10 cellular contexts compared by ENCODE assay signal in genomic region chr9:4742246-4742645, GRCh38. TPM values are rescaled to one million over a fixed set of nuclear protein-coding genes. Genes with fewer than 3 reads are reported as not detected.
A peak's percentile ranks its signal among the peaks of the same experiment; 100 is the strongest.
DNase-seq lines count a peak whose midpoint lies in the region; ATAC-seq and TF ChIP-seq lines count a peak whose summit lies in the region.
"Had no signal": no experiment of that assay in that cellular context is flagged by ENCODE, and none has a peak within 500 bp of the region (broad histone marks: within the 10 kb centered on the region; RNA-seq: fewer than 3 reads in every experiment).

No MANE protein-coding gene starts in this region.

- intact Hi-C loops in Right ventricle myocardium superior (cut with DNase I), result no loop called here
- intact Hi-C loops in breast epithelium (cut with DNase I; ENCODE audit: low total_unique reads), result no loop called here
- intact Hi-C loops in uterus (cut with DNase I; ENCODE audit: low total_unique reads), result loop anchor here (10.0 kb wide), 1 partner anchor 67 kb away; the partner anchor contains the start of gene CDC37L1

- H3K9me3 ChIP-seq in right atrium auricular region, result no peaks in the 10 kb centered on the region
- no peaks in the 10 kb centered on the region for H3K9me3 ChIP-seq in breast epithelium
- H3K9me3 ChIP-seq in mucosa of rectum (ENCODE audit: control insufficient read depth in 2 of 2, low read length in 2 of 2), result no peaks in the 10 kb centered on the region
- H3K9me3 ChIP-seq in uterus, result no peaks in the 10 kb centered on the region

- TF ChIP-seq CTCF in right atrium auricular region (IDR thresholded peaks at IDR 0.05), result no peak
- TF ChIP-seq CTCF in breast epithelium (IDR thresholded peaks at IDR 0.05), result no peak
- no peak for TF ChIP-seq CTCF in uterus (IDR thresholded peaks at IDR 0.05)

- H3K9ac ChIP-seq in mucosa of rectum (ENCODE audit: low read depth in 1 of 2, low read length in 2 of 2), result peak overlapping the region; percentile 81 to 99

- no peaks in the 10 kb centered on the region for H3K36me3 ChIP-seq in right atrium auricular region
- no peaks in the 10 kb centered on the region for H3K36me3 ChIP-seq in breast epithelium
- no peaks in the 10 kb centered on the region for H3K36me3 ChIP-seq in mucosa of rectum (ENCODE audit: control insufficient read depth in 2 of 2, insufficient read depth in 2 of 2, low read length in 2 of 2)
- H3K36me3 ChIP-seq in uterus, result no peaks in the 10 kb centered on the region

- H3K27ac ChIP-seq in right atrium auricular region (peak overlapping the region; percentile 94 to 97), breast epithelium (peak overlapping the region; percentile 94 to 98), mucosa of rectum (ENCODE audit: low read depth in 2 of 2, low read length in 2 of 2) (peak overlapping the region; percentile 97 to 99), uterus (peak overlapping the region; percentile 92 to 96)

- H3K4me3 ChIP-seq in right atrium auricular region (peak overlapping the region; percentile 87), breast epithelium (peak overlapping the region in 2 of 3 donors; percentile 76 to 87), mucosa of rectum (ENCODE audit: low read length in 2 of 2) (peak overlapping the region; percentile 87 to 93), uterus (no peak overlapping the region)

- no peak for DNase-seq in right atrium auricular region (ENCODE audit: low spot score)
- DNase-seq in Right ventricle myocardium superior, result no peak
- no peak for DNase-seq in breast epithelium (ENCODE audit: low spot score in 2 of 2)
- DNase-seq in uterus, result no peak
- DNase-seq in NCI-H69 (lab: John Stamatoyannopoulos, UW), result no peak
- DNase-seq in CD1c-positive myeloid dendritic cell (ENCODE audit: extremely low spot score), result no peak
- DNase-seq: kidney glomerular epithelial cell, NCI-H1105 treated with DMSO at 0.1 percent for 48 hours had no signal

- TF ChIP-seq POLR2A in breast epithelium (IDR thresholded peaks at IDR 0.05) (no peak), uterus (IDR thresholded peaks at IDR 0.05) (no peak)

- H3K4me1 ChIP-seq in right atrium auricular region (peaks cover 0 to 25% of the 10 kb centered on the region in 2 donors), breast epithelium (peaks cover 0 to 5% of the 10 kb centered on the region in 2 donors), mucosa of rectum (ENCODE audit: control insufficient read depth in 2 of 2, insufficient read depth in 2 of 2, low read length in 2 of 2) (peaks cover 6 to 13% of the 10 kb centered on the region in 2 donors), uterus (peaks cover 0 to 12% of the 10 kb centered on the region in 2 donors)

- H3K27me3 ChIP-seq in right atrium auricular region, result no peaks in the 10 kb centered on the region
- H3K27me3 ChIP-seq in breast epithelium, result no peaks in the 10 kb centered on the region
- H3K27me3 ChIP-seq in mucosa of rectum (ENCODE audit: control insufficient read depth in 2 of 2, insufficient read depth in 2 of 2, low read length in 2 of 2), result no peaks in the 10 kb centered on the region
- no peaks in the 10 kb centered on the region for H3K27me3 ChIP-seq in uterus

- ATAC-seq in Right ventricle myocardium superior (ENCODE audit: poor library complexity) (no peak), GM21390 (IDR thresholded peaks at IDR 0.05; ENCODE audit: unreplicated experiment) (no peak)

RNA-seq across cellular contexts. Expression of gene AK3, which starts 1.2 kb away (rescaled TPM):
- total RNA-seq in right atrium auricular region, result 100 to 1,000 TPM; 109 to 201 TPM
- total RNA-seq in Right ventricle myocardium superior, result 203 TPM
- 100 to 1,000 TPM in 1 of 3 donors, 10 to 100 TPM in 2; 80.3 to 123 (median 84.6) TPM for total RNA-seq in breast epithelium
- total RNA-seq in uterus, result 100 to 1,000 TPM in 1 of 4 donors, 10 to 100 TPM in 3; 57.9 to 129 (median 78.4) TPM

RNA-seq across cellular contexts. Expression of gene RCL1, which starts 50.5 kb away (rescaled TPM):
- total RNA-seq in right atrium auricular region (1 to 10 TPM; 7.2 to 8.6 TPM), Right ventricle myocardium superior (4.5 TPM), breast epithelium (100 to 1,000 TPM in 1 of 3 donors, 10 to 100 TPM in 2; 41.3 to 111 (median 46.7) TPM), uterus (10 to 100 TPM; 21.3 to 49.7 (median 37.7) TPM)

Comparison
In these comparisons a context has a peak if more than half of its experiments do, and no peak if none do; other contexts are left out.
1. H3K4me3 ChIP-seq: peak in right atrium auricular region (2 of 2), breast epithelium (2 of 3) and mucosa of rectum (2 of 2); none in uterus (0 of 2).
2. Peak in every context shown above with its lines, with median percentiles within 50 percentile points of each other: H3K27ac ChIP-seq.